26 cellular contexts compared by ENCODE assay signal in the genomic region with DNA sequence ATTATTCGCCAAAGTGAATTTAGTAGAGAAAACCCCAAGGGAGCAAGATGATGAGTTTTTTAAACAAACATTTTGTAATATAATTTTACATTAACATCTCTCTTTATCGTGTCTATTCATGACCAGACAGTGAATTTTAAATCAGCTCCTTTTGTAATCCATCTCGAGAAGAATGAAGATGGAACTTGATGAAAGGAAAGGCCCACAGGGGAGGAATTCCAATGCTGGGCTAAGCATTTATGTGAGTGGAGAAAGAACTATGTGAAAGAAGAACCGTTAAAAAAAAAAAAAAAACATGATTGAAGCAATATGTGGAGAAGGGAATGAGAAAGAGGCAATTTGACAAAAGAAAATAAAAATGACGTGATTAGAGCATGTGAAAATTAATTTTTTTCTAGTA.
DNase-seq lines count a peak whose midpoint lies in the region; ATAC-seq, FAIRE-seq and TF ChIP-seq lines count a peak whose summit lies in the region.
"Had no signal": no experiment of that assay in that cellular context is flagged by ENCODE, and none has a peak within 500 bp of the region (broad histone marks: within the 10 kb centered on the region; RNA-seq: fewer than 3 reads in every experiment).

No MANE protein-coding gene starts in this region.

- ATAC-seq in pancreas (no peak), HG03097 (IDR thresholded peaks at IDR 0.05; ENCODE audit: low FRiP score, unreplicated experiment) (no peak)
- ATAC-seq in activated CD4-positive, CD25-positive, alpha-beta regulatory T cell treated with anti-CD3 and anti-CD28 coated beads, Interleukin-2, amount 50 U/mL, for 24 hours, result no peak
- ATAC-seq: A549; activated CD8-positive, alpha-beta T cell treated with anti-CD3 and anti-CD28 coated beads for 36 hours; naive thymus-derived CD8-positive, alpha-beta T cell had no signal

- CTCF ChIA-PET in A673 (lab: Charles Lee), result no interaction called here

- 19 to 20% methylated on average over 4 to 5 of the region's 5 CpGs for WGBS in GM23248 (ENCODE audit: low coverage in 1 of 2, low lambda C conversion rate in 2 of 2, missing lambda C conversion rate in 2 of 2), 2 experiments
- WGBS in pancreas, 2 donors, result 63 to 77% methylated on average over 5 of the region's 5 CpGs
- 76 to 87% (median 83%) methylated on average over 5 of the region's 5 CpGs for WGBS in adrenal gland, 4 donors

- H3K36me3 ChIP-seq in A673 (ENCODE audit: insufficient read depth, low read length, poor library complexity, severe bottlenecking), result no peaks in the 10 kb centered on the region
- H3K36me3 ChIP-seq in GM23248 (ENCODE audit: low read depth), result no peaks in the 10 kb centered on the region
- H3K36me3 ChIP-seq in neuron (ENCODE audit: insufficient read depth, low read length), result no peaks in the 10 kb centered on the region
- no peaks in the 10 kb centered on the region for H3K36me3 ChIP-seq in pancreas
- H3K36me3 ChIP-seq in adrenal gland (replicated peaks in 1 of 2), result no peaks in the 10 kb centered on the region
- H3K36me3 ChIP-seq: spleen, thoracic aorta had no signal

- TF ChIP-seq POLR2A in adrenal gland (IDR thresholded peaks at IDR 0.05), result no peak

- peak overlapping the region; percentile 41; the same call in 1 of the 2 replicates for H2AFZ ChIP-seq in GM23248
- peak overlapping the region; percentile 6 for H2AFZ ChIP-seq in neuron (ENCODE audit: low read depth, low read length)
- H2AFZ ChIP-seq: PC-9 had no signal

- no peaks in the 10 kb centered on the region for H3K27me3 ChIP-seq in A673 (replicated peaks; ENCODE audit: insufficient read depth, low read depth, low read length, poor library complexity)
- no peaks in the 10 kb centered on the region for H3K27me3 ChIP-seq in GM23248 (replicated peaks; ENCODE audit: insufficient read depth)
- H3K27me3 ChIP-seq in neuron (ENCODE audit: insufficient read depth, low read length), result no peaks in the 10 kb centered on the region
- H3K27me3 ChIP-seq in pancreas, result no peaks in the 10 kb centered on the region
- H3K27me3 ChIP-seq in adrenal gland, result no peaks in the 10 kb centered on the region
- H3K27me3 ChIP-seq: spleen had no signal

- peak overlapping the region; percentile 50 for H3K4me2 ChIP-seq in GM23248 (ENCODE audit: unreplicated experiment)
- H3K4me2 ChIP-seq: A549, PC-9 had no signal

- intact Hi-C loops in A673 (cut with micrococcal nuclease; ENCODE audit: unreplicated experiment), result no loop called here
- intact Hi-C loops in pancreas (cut with DNase I), result no loop called here
- intact Hi-C loops in adrenal gland (cut with DNase I), result no loop called here

- TF ChIP-seq CTCF in A673 (conservative IDR thresholded peaks at IDR 0.05; ENCODE audit: low read depth, low read length) (no peak), pancreas (IDR thresholded peaks at IDR 0.05) (no peak), adrenal gland (IDR thresholded peaks at IDR 0.05) (no peak)

- FAIRE-seq in pancreas (lab: Jason Lieb, UNC), result no peak
- FAIRE-seq: A549, GM12891, urothelium cell line had no signal

- H3K9me3 ChIP-seq in A673 (ENCODE audit: low read depth, low read length, poor library complexity, severe bottlenecking), result no peaks in the 10 kb centered on the region
- H3K9me3 ChIP-seq in GM23248 (ENCODE audit: low read depth), result no peaks in the 10 kb centered on the region
- H3K9me3 ChIP-seq in neuron (ENCODE audit: low read length), result no peaks in the 10 kb centered on the region
- H3K9me3 ChIP-seq in pancreas, result no peaks in the 10 kb centered on the region
- H3K9me3 ChIP-seq in adrenal gland (replicated peaks in 1 of 3), result no peaks in the 10 kb centered on the region
- H3K9me3 ChIP-seq: A549, spleen, thoracic aorta had no signal

- in situ Hi-C loops in GM23248 (cut with MboI), result no loop called here

- POLR2A ChIA-PET in A673 (lab: Charles Lee; ENCODE audit: low non-redundant PET), result no interaction called here

- no peaks in the 10 kb centered on the region for H3K4me1 ChIP-seq in A673 (ENCODE audit: insufficient read depth, low read length, poor library complexity, severe bottlenecking)
- H3K4me1 ChIP-seq in GM23248 (ENCODE audit: insufficient read depth), result peaks cover 39% of the 10 kb centered on the region
- peaks cover 25% of the 10 kb centered on the region for H3K4me1 ChIP-seq in neuron (ENCODE audit: insufficient read depth, low read length)
- no peaks in the 10 kb centered on the region for H3K4me1 ChIP-seq in pancreas
- H3K4me1 ChIP-seq in adrenal gland (replicated peaks in 1 of 2), result peaks cover 0 to 23% of the 10 kb centered on the region in 2 donors
- H3K4me1 ChIP-seq: A549 had no signal

- H3F3A ChIP-seq in GM23248 (ENCODE audit: insufficient read depth), result peaks cover 23% of the 10 kb centered on the region

- no peaks in the 10 kb centered on the region for H3K79me2 ChIP-seq in GM23248 (ENCODE audit: insufficient read depth)

- H3K27ac ChIP-seq in A673 (ENCODE audit: low read depth, low read length, poor library complexity, severe bottlenecking), result no peak overlapping the region
- peak overlapping the region; percentile 16 for H3K27ac ChIP-seq in GM23248
- no peak overlapping the region for H3K27ac ChIP-seq in pancreas
- H3K27ac ChIP-seq in adrenal gland, result no peak overlapping the region
- H3K27ac ChIP-seq: A549, PC-9, spleen, thoracic aorta had no signal

- H4K20me1 ChIP-seq in GM23248 (ENCODE audit: insufficient read depth), result no peaks in the 10 kb centered on the region

- no TSS peak for BruUV-seq in A673 (replicated peaks; lab: Mats Ljungman, UMichigan)

- no peaks in the 10 kb centered on the region; the same call in 1 of the 2 replicates for H3K9me2 ChIP-seq in GM23248 (ENCODE audit: insufficient read depth)

- H3K9ac ChIP-seq in GM23248, result no peak overlapping the region

- H3K4me3 ChIP-seq in A673 (ENCODE audit: low read depth, low read length, poor library complexity, severe bottlenecking), result no peak overlapping the region
- no peak overlapping the region for H3K4me3 ChIP-seq in GM23248
- H3K4me3 ChIP-seq in neuron (ENCODE audit: low read length), result no peak overlapping the region
- H3K4me3 ChIP-seq in pancreas, result no peak overlapping the region
- no peak overlapping the region for H3K4me3 ChIP-seq in adrenal gland
- H3K4me3 ChIP-seq: A549, PC-9, spleen, thoracic aorta had no signal

- DNase-seq in A673 (ENCODE audit: low spot score) (peak; percentile 6), GM23248 (peak; percentile 40), fibroblast of gingiva (ENCODE audit: low read depth) (peak; percentile 83), pancreas (no peak), adrenal gland (no peak)
- DNase-seq: activated CD8-positive, alpha-beta memory T cell treated with anti-CD3 and anti-CD28 coated beads, Interleukin-2, amount 50 U/mL, for 48 hours; activated CD8-positive, alpha-beta T cell treated with anti-CD3 and anti-CD28 coated beads for 36 hours; activated naive CD4-positive, alpha-beta T cell treated with Interleukin-2 at 50 U/mL for 16 hours; glutamatergic neuron; H9; islet precursor cell; naive thymus-derived CD8-positive, alpha-beta T cell; NCI-H1417 treated with DMSO at 0.1 percent for 48 hours; NCI-H2081 treated with DMSO at 0.1 percent for 48 hours; NCI-H345; PC-9; spleen; stimulated activated CD4-positive, alpha-beta T cell treated with anti-CD3 and anti-CD28 coated beads, Interleukin-2, amount 100 ng/mL, for 24 hours; SW 1271 had no signal

Comparison
In these comparisons a context has a peak if more than half of its experiments do, and no peak if none do; other contexts are left out.
1. DNase-seq: peak in A673 (single experiment), GM23248 (single experiment) and fibroblast of gingiva (single experiment); none in pancreas (0 of 6) and adrenal gland (0 of 7).